8 cellular contexts compared by ENCODE assay signal in the genomic region with DNA sequence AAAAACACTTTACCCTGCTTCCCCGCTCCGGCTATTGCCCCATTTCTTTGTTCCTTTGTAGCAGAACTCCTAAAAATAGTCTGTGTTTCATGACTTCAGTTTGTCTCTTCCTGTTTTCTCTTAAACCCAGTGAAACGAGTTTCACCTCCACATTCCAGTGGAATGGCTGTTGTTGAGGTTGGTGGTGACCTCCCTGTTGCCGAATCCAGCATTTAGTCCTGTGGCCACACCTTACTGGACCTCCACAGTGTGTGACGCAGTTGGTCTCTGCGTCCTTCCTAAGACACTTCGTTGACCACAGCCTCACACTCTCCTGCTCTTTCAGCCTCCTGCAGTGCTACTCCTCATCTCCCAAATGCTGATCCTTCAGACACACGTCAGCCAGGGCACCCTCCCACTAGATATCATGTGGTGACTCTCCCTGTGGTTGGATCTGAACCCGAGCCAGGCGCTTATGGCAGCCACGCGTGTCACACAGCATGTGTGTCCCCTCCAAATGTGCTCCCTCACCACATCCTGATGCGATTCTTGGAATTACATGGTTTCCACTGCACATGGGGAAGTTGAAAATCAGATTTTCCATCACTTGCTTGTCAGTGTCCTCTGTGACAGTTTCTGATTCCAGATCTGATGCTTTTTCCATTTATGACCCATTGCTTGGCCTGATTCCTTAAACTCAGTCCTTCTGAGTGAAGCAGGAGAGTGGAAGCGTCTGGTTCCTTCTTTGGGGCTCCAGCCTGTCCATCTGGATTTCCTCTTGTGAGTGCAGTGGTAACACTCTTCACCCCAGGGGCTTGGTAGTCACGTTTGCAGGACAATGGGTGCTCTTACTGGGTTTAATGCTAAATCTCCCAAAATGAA.
DNase-seq lines count a peak whose midpoint lies in the region; ATAC-seq and TF ChIP-seq lines count a peak whose summit lies in the region.

No MANE protein-coding gene starts in this region.

- H3K27ac Mint-ChIP-seq in activated naive CD8-positive, alpha-beta T cell treated with anti-CD3 and anti-CD28 coated beads, Interleukin-2, amount 50 U/mL, for 24 hours = peak overlapping the region; percentile 90

- in situ Hi-C loops in KBM-7 (cut with MboI; ENCODE audit: low pct_unique_long_range_greater_than_20kb, low sequenced_read_pairs) = no loop called here

- H3K9me3 Mint-ChIP-seq in activated naive CD8-positive, alpha-beta T cell treated with anti-CD3 and anti-CD28 coated beads, Interleukin-2, amount 50 U/mL, for 24 hours = no peaks in the 10 kb centered on the region

- H3K27me3 Mint-ChIP-seq in activated naive CD8-positive, alpha-beta T cell treated with anti-CD3 and anti-CD28 coated beads, Interleukin-2, amount 50 U/mL, for 24 hours = no peaks in the 10 kb centered on the region

- H3K4me1 ChIP-seq in left lung = peaks cover 13 to 50% of the 10 kb centered on the region in 2 donors

- peaks cover 5% of the 10 kb centered on the region for H3K36me3 Mint-ChIP-seq in activated naive CD8-positive, alpha-beta T cell treated with anti-CD3 and anti-CD28 coated beads, Interleukin-2, amount 50 U/mL, for 24 hours (ENCODE audit: low read depth)

- H3K36me3 ChIP-seq in left lung = peaks cover 0 to 11% of the 10 kb centered on the region in 2 donors

- H3K4me3 Mint-ChIP-seq in activated naive CD8-positive, alpha-beta T cell treated with anti-CD3 and anti-CD28 coated beads, Interleukin-2, amount 50 U/mL, for 24 hours = peak overlapping the region; percentile 13

- no peak for TF ChIP-seq CTCF in left lung (IDR thresholded peaks at IDR 0.05)

- intact Hi-C loops in left lung (cut with DNase I) = no loop called here

- DNase-seq in A172 (ENCODE audit: low spot score) (peak; percentile 95), KBM-7 (peak; percentile 92), left lung (peak in 1 of 2 donors; percentile 56), NCI-H2029 (lab: John Stamatoyannopoulos, UW) (no peak), 8988T (no peak)
- peak; percentile 59 for DNase-seq in activated naive CD8-positive, alpha-beta T cell treated with anti-CD3 and anti-CD28 coated beads, Interleukin-2, amount 50 U/mL, for 24 hours
- no peak for DNase-seq in activated CD4-positive, CD25-positive, alpha-beta regulatory T cell treated with anti-CD3 and anti-CD28 coated beads, Interleukin-2, amount 50 U/mL, for 72 hours
- DNase-seq in effector CD8-positive, alpha-beta T cell (lab: John Stamatoyannopoulos, UW) = no peak

- peak; percentile 26 for ATAC-seq in activated naive CD8-positive, alpha-beta T cell treated with anti-CD3 and anti-CD28 coated beads, Interleukin-2, amount 50 U/mL, for 24 hours
- no peak for ATAC-seq in left lung

- no peaks in the 10 kb centered on the region for H3K27me3 ChIP-seq in left lung

- no peak overlapping the region for H3K4me3 ChIP-seq in left lung

- peaks cover 69% of the 10 kb centered on the region for H3K4me1 Mint-ChIP-seq in activated naive CD8-positive, alpha-beta T cell treated with anti-CD3 and anti-CD28 coated beads, Interleukin-2, amount 50 U/mL, for 24 hours

- no peaks in the 10 kb centered on the region for H3K9me3 ChIP-seq in left lung

- peak overlapping the region; percentile 74 to 77 for H3K27ac ChIP-seq in left lung

Comparison
In these comparisons a context has a peak if more than half of its experiments do, and no peak if none do; other contexts are left out.
1. DNase-seq: peak in A172 (single experiment), KBM-7 (single experiment) and activated naive CD8-positive, alpha-beta T cell treated with anti-CD3 and anti-CD28 coated beads, Interleukin-2, amount 50 U/mL, for 24 hours (single experiment); none in NCI-H2029 (single experiment), activated CD4-positive, CD25-positive, alpha-beta regulatory T cell treated with anti-CD3 and anti-CD28 coated beads, Interleukin-2, amount 50 U/mL, for 72 hours (single experiment), effector CD8-positive, alpha-beta T cell (single experiment) and 8988T (single experiment).